8 cellular contexts compared by ENCODE assay signal in the genomic region with DNA sequence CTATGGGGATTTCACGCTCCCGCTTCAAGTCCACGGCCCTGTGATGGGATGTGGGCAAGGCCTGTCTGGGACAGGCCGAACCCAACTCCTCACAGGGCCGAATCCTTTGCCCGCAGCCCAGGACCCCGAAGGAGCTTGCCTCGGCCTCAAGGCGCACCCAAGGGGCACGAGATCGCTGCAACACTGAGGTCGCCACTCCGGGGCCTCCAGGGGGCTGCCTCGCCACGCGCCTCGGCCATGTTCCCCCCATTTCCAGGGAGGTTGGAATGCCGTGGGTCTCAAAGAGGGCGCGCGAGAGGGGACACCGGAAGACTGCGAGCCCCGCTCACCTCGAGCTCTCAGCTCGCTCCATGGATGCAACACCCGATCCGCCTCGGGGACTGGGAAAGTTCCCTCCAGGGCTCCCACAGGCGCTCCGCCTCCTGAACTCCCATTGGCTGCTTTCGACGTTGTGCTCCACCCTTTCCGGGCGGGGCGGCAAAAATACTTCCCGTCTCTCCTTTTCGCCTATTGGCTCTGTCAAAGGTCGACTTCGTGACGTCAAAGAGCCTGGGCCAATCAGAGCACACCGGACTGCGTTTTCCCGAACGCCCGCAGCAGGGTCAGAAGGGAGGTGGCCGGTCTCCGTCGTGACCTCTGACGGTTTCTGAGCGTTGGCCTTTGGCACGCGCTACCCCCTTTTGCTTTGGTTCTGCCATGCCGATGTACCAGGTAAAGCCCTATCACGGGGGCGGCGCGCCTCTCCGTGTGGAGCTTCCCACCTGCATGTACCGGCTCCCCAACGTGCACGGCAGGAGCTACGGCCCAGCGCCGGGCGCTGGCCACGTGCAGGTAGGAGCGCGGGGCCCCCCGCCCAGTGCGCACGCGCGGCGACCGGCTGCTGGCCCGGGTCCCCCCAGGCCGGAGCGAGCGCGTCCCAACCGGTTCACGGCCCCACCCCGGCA. TPM values are rescaled to one million over a fixed set of nuclear protein-coding genes. Genes with fewer than 3 reads are reported as not detected.
DNase-seq lines count a peak whose midpoint lies in the region; ATAC-seq and TF ChIP-seq lines count a peak whose summit lies in the region.

A gene (plus strand): TSS at position 605 of the 944 bp plus-strand sequence. CDS start 92 bp downstream, at position 697.
A gene with protein sequence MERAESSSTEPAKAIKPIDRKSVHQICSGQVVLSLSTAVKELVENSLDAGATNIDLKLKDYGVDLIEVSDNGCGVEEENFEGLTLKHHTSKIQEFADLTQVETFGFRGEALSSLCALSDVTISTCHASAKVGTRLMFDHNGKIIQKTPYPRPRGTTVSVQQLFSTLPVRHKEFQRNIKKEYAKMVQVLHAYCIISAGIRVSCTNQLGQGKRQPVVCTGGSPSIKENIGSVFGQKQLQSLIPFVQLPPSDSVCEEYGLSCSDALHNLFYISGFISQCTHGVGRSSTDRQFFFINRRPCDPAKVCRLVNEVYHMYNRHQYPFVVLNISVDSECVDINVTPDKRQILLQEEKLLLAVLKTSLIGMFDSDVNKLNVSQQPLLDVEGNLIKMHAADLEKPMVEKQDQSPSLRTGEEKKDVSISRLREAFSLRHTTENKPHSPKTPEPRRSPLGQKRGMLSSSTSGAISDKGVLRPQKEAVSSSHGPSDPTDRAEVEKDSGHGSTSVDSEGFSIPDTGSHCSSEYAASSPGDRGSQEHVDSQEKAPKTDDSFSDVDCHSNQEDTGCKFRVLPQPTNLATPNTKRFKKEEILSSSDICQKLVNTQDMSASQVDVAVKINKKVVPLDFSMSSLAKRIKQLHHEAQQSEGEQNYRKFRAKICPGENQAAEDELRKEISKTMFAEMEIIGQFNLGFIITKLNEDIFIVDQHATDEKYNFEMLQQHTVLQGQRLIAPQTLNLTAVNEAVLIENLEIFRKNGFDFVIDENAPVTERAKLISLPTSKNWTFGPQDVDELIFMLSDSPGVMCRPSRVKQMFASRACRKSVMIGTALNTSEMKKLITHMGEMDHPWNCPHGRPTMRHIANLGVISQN (minus strand): TSS at position 382 of the 944 bp plus-strand sequence. CDS start 30 bp downstream, at position 352.

- TF ChIP-seq CTCF in CD14-positive monocyte (IDR thresholded peaks at IDR 0.05), result no peak

- H3K4me3 Mint-ChIP-seq in CD14-positive monocyte, result peak within 1 kb of the TSS; percentile 85 to 89

- DNase-seq in CD14-positive monocyte (ENCODE audit: low spot score) (peak; percentile 99), NCI-H748 (lab: John Stamatoyannopoulos, UW; ENCODE audit: unreplicated experiment) (peak; percentile 99), dedifferentiated amniotic fluid mesenchymal stem cell (ENCODE audit: extremely low spot score) (peak; percentile 99), left lobe of liver (ENCODE audit: low spot score) (peak; percentile 99)
- peak; percentile 95 for DNase-seq in activated CD4-positive, alpha-beta T cell treated with anti-CD3 and anti-CD28 coated beads, Interleukin-2, amount 50 U/mL, for 1 hour
- peak; percentile 97 for DNase-seq in stimulated activated CD4-positive, alpha-beta T cell treated with anti-CD3 and anti-CD28 coated beads, Interleukin-2, amount 100 ng/mL, for 4 hours (ENCODE audit: low read depth)

- peaks cover 0 to 1% (median 0%) of the 10 kb centered on the region in 7 donors for H3K9me3 Mint-ChIP-seq in CD14-positive monocyte

- peaks cover 0 to 1% (median 0%) of the 10 kb centered on the region in 3 donors for H3K27me3 Mint-ChIP-seq in CD14-positive monocyte (ENCODE audit: low read depth in 3 of 3)

- peaks cover 12 to 21% of the 10 kb centered on the region in 2 donors for H3K36me3 Mint-ChIP-seq in CD14-positive monocyte

- H3K27ac Mint-ChIP-seq in CD14-positive monocyte, result peak within 1 kb of the TSS; percentile 88 to 96 (median 95)

- peak; percentile 91 for ATAC-seq in GM19351 (IDR thresholded peaks at IDR 0.05; ENCODE audit: unreplicated experiment)
- peak; percentile 96 for ATAC-seq in HG03521 (IDR thresholded peaks at IDR 0.05; ENCODE audit: unreplicated experiment)
- peak; percentile 86 for ATAC-seq in left lobe of liver

- intact Hi-C loops in CD14-positive monocyte (cut with micrococcal nuclease), result loop anchor here in 1 of 2 donors (5.0 kb wide), 1 partner anchor 263 kb away; a partner anchor contains a TSS

- peaks cover 18% of the 10 kb centered on the region for H3K4me1 Mint-ChIP-seq in CD14-positive monocyte

RNA-seq across cellular contexts. Expression of the first gene that starts in this region (rescaled TPM):
- 10 to 100 TPM; 32.7 to 33.5 TPM for polyA plus RNA-seq in CD14-positive monocyte
- total RNA-seq in left lobe of liver, result 22.9 TPM

RNA-seq across cellular contexts. Expression of the second gene that starts in this region (rescaled TPM):
- 1 to 10 TPM; 3.8 to 5.1 TPM for polyA plus RNA-seq in CD14-positive monocyte
- 4.4 TPM for total RNA-seq in left lobe of liver

Comparison
In these comparisons a context has a peak if more than half of its experiments do, and no peak if none do; other contexts are left out.
1. Peak in every context shown above with its lines: DNase-seq and ATAC-seq.